8 cellular contexts compared by ENCODE assay signal in the genomic region with DNA sequence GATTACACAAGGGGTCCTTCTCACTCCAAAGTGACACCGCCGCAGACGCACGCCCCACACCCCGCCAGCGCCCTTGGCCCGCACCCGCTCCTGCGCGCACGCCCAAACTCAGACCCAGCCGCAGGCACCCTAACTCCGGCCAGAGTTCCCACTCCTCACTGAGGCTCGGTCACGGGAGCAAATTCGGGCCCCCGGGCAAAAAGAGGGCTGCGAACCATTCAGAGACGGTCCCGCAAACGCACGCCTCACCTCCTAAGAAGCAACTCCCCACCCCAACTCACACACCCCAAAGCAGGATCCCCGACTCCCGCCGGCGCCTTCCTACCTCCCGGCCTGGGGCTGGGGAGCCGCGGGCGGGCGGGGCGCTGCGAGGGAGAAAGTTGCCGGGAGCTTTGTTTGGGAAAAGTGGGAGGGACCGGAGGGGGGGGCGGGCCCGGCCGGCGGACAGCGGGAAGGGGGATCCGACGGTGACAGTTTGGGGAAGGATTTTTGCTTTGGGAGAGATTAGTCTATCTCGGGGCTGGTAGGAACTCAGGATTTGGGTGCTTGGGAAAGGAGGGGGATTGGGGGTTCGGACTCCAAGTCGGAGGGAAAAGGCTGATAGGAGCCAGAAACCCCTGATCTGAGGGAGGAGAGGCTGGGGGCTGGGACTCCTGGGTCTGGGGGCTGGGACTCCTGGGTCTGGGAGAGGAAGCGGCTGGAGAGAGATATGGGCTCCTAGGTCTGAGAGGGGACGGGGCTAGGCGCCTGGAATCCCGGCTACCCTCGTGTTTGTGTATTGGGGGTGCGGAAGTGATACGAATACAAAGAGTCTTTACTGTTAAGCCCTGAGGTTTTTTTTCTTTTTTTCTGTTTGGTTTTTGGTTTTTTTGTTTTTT.
DNase-seq lines count a peak whose midpoint lies in the region; ATAC-seq and TF ChIP-seq lines count a peak whose summit lies in the region.

A gene (minus strand): TSS at position 369 of the 878 bp plus-strand sequence. CDS start 2,341 bp downstream, outside the sequence.

- H3K27ac ChIP-seq in DOHH2 (ENCODE audit: low read depth, low read length) (no peak within 1 kb of the TSS), cingulate gyrus (ENCODE audit: low read depth, low read length) (peak within 1 kb of the TSS; percentile 54), stomach smooth muscle (ENCODE audit: low read length) (peak within 1 kb of the TSS; percentile 92)

- H3K4me2 ChIP-seq in DOHH2 (ENCODE audit: low read length), result peak within 1 kb of the TSS; percentile 56

- H3K27me3 ChIP-seq in DOHH2 (ENCODE audit: control insufficient read depth, low read length), result peaks cover 46% of the 10 kb centered on the region
- H3K27me3 ChIP-seq in NT2/D1 (ENCODE audit: insufficient read depth, insufficient read length), result no peaks in the 10 kb centered on the region
- H3K27me3 ChIP-seq in stomach smooth muscle (ENCODE audit: control insufficient read depth in 1 of 2, insufficient read depth in 2 of 2, low read length in 2 of 2), result no peaks in the 10 kb centered on the region

- H3K4me1 ChIP-seq in DOHH2 (ENCODE audit: control insufficient read depth, low read length) (peaks cover 36% of the 10 kb centered on the region), NT2/D1 (ENCODE audit: insufficient read depth, insufficient read length) (peaks cover 4% of the 10 kb centered on the region), stomach smooth muscle (ENCODE audit: control insufficient read depth, insufficient read depth, low read length) (peaks cover 32% of the 10 kb centered on the region)

- ATAC-seq in HG03175 (IDR thresholded peaks at IDR 0.05; ENCODE audit: unreplicated experiment), result no peak
- no peak for ATAC-seq in GM18519 (IDR thresholded peaks at IDR 0.05; ENCODE audit: low FRiP score, unreplicated experiment)

- no peaks in the 10 kb centered on the region for H3K9me2 ChIP-seq in DOHH2 (replicated peaks; ENCODE audit: control insufficient read depth, low read length)

- peak within 1 kb of the TSS; percentile 92 for H3K9ac ChIP-seq in NT2/D1 (ENCODE audit: insufficient read length, low read depth)
- H3K9ac ChIP-seq in stomach smooth muscle (ENCODE audit: low read length in 2 of 2), result peak within 1 kb of the TSS; percentile 83 to 97

- H3K9me3 ChIP-seq in DOHH2 (ENCODE audit: control insufficient read depth, insufficient read depth, low read length) (no peaks in the 10 kb centered on the region), NT2/D1 (ENCODE audit: insufficient read depth, low read length) (no peaks in the 10 kb centered on the region), stomach smooth muscle (ENCODE audit: control insufficient read depth in 2 of 2, low read length in 2 of 2) (no peaks in the 10 kb centered on the region)

- TF ChIP-seq CTCF in DOHH2 (IDR thresholded peaks at IDR 0.05; ENCODE audit: low read depth, low read length, poor library complexity, severe bottlenecking), result no peak

- H4K20me1 ChIP-seq in DOHH2 (ENCODE audit: control insufficient read depth, insufficient read depth, low read depth, low read length), result no peaks in the 10 kb centered on the region

- DNase-seq in NT2/D1 (ENCODE audit: low read depth, low spot score), result no peak
- peak; percentile 93 for DNase-seq in left kidney (ENCODE audit: low read depth, low spot score)
- no peak for DNase-seq in AML-193 (lab: John Stamatoyannopoulos, UW)

- H3K4me3 ChIP-seq in DOHH2 (ENCODE audit: low read length), result peak within 1 kb of the TSS; percentile 46
- peak within 1 kb of the TSS; percentile 89 for H3K4me3 ChIP-seq in NT2/D1 (ENCODE audit: insufficient read length, low read depth)
- H3K4me3 ChIP-seq in stomach smooth muscle (ENCODE audit: low read length in 2 of 2), result peak within 1 kb of the TSS; percentile 86 to 89

- peaks cover 8% of the 10 kb centered on the region for H3F3A ChIP-seq in DOHH2 (ENCODE audit: control insufficient read depth, insufficient read depth)

- no peaks in the 10 kb centered on the region for H3K79me2 ChIP-seq in DOHH2 (ENCODE audit: control insufficient read depth, low read length)

- no peaks in the 10 kb centered on the region for H3K36me3 ChIP-seq in DOHH2 (ENCODE audit: control insufficient read depth, low read length)
- H3K36me3 ChIP-seq in NT2/D1 (ENCODE audit: insufficient read depth, insufficient read length, low read length), result peaks cover 22% of the 10 kb centered on the region
- peaks cover 4 to 11% of the 10 kb centered on the region in 2 donors for H3K36me3 ChIP-seq in stomach smooth muscle (ENCODE audit: control insufficient read depth in 2 of 2, insufficient read depth in 2 of 2, low read length in 2 of 2)
